In genomic region chr11:60485987-60486386, GRCh38 we compare ENCODE assay signal across 9 cellular contexts. TPM values are rescaled to one million over a fixed set of nuclear protein-coding genes. Genes with fewer than 3 reads are reported as not detected.
DNase-seq lines count a peak whose midpoint lies in the region; ATAC-seq and TF ChIP-seq lines count a peak whose summit lies in the region.
"Had no signal": no experiment of that assay in that cellular context is flagged by ENCODE, and none has a peak within 500 bp of the region (broad histone marks: within the 10 kb centered on the region; RNA-seq: fewer than 3 reads in every experiment).

No MANE protein-coding gene starts in this region.

- intact Hi-C loops in sigmoid colon (cut with DNase I) (no loop called here), aorta (cut with DNase I) (no loop called here)

- H3K36me3 ChIP-seq in lung (ENCODE audit: control insufficient read depth in 2 of 2, insufficient read depth in 2 of 2, low read length in 2 of 2) (no peaks in the 10 kb centered on the region), sigmoid colon (no peaks in the 10 kb centered on the region), aorta (ENCODE audit: control insufficient read depth in 1 of 2, insufficient read depth in 2 of 2, low read length in 1 of 2) (no peaks in the 10 kb centered on the region)

- peak; percentile 67 to 81 for ATAC-seq in activated CD4-positive, CD25-positive, alpha-beta regulatory T cell treated with anti-CD3 and anti-CD28 coated beads, Interleukin-2, amount 50 U/mL, for 24 hours
- peak; percentile 91 for ATAC-seq in GM21576 (IDR thresholded peaks at IDR 0.05; ENCODE audit: unreplicated experiment)
- ATAC-seq in lung (ENCODE audit: insufficient read depth, low FRiP score) = no peak
- no peak for ATAC-seq in aorta (ENCODE audit: low FRiP score)

- no peaks in the 10 kb centered on the region for H3K4me1 ChIP-seq in lung (ENCODE audit: control insufficient read depth in 2 of 2, insufficient read depth in 2 of 2, low read length in 2 of 2)
- no peaks in the 10 kb centered on the region for H3K4me1 ChIP-seq in sigmoid colon
- H3K4me1 ChIP-seq in aorta (ENCODE audit: control insufficient read depth in 1 of 2, insufficient read depth in 2 of 2, low read length in 2 of 2) = no peaks in the 10 kb centered on the region

- TF ChIP-seq CTCF in lung (IDR thresholded peaks at IDR 0.05; ENCODE audit: control extremely low read depth, extremely low read depth) = peak; percentile 2
- TF ChIP-seq CTCF in sigmoid colon (IDR thresholded peaks at IDR 0.05) = no peak

- no peak for DNase-seq in activated CD4-positive, CD25-positive, alpha-beta regulatory T cell (lab: John Stamatoyannopoulos, UW)
- DNase-seq in HPDE6-E6E7 (ENCODE audit: extremely low spot score) (peak; percentile 15), SW480 (ENCODE audit: low spot score) (peak; percentile 55), lung (ENCODE audit: low spot score) (peak; percentile 29), sigmoid colon (no peak), aorta (no peak)

- H3K27ac ChIP-seq in lung (ENCODE audit: low read depth in 1 of 2, low read length in 1 of 2) (no peak overlapping the region), sigmoid colon (no peak overlapping the region), aorta (ENCODE audit: low read depth in 1 of 2, low read length in 2 of 2) (no peak overlapping the region)

- no peaks in the 10 kb centered on the region for H3K27me3 ChIP-seq in lung (ENCODE audit: control insufficient read depth, insufficient read depth)
- no peaks in the 10 kb centered on the region for H3K27me3 ChIP-seq in sigmoid colon
- H3K27me3 ChIP-seq in aorta (ENCODE audit: control insufficient read depth in 1 of 2, insufficient read depth in 2 of 2, low read length in 1 of 2) = no peaks in the 10 kb centered on the region

- no peak for TF ChIP-seq POLR2A in sigmoid colon (IDR thresholded peaks at IDR 0.05)

- WGBS in lung, 2 donors = 69 to 82% methylated on average over 5 of the region's 5 CpGs
- 76 to 78% methylated on average over 5 of the region's 5 CpGs for WGBS in sigmoid colon, 2 donors
- WGBS in aorta, 2 donors = 61 to 67% methylated on average over 5 of the region's 5 CpGs

- no peak for TF ChIP-seq EP300 in sigmoid colon (IDR thresholded peaks at IDR 0.05)

- H3K9me3 ChIP-seq in lung (ENCODE audit: control insufficient read depth in 2 of 2, insufficient read depth in 1 of 2, low read length in 1 of 2) (no peaks in the 10 kb centered on the region), sigmoid colon (no peaks in the 10 kb centered on the region), aorta (ENCODE audit: control insufficient read depth, low read length) (no peaks in the 10 kb centered on the region)

- no peak overlapping the region for H3K4me3 ChIP-seq in lung
- H3K4me3 ChIP-seq in sigmoid colon = no peak overlapping the region
- no peak overlapping the region for H3K4me3 ChIP-seq in aorta (ENCODE audit: low read length in 2 of 2)

RNA-seq across cellular contexts. Expression of gene MS4A12, which starts 6.6 kb away (rescaled TPM):
- total RNA-seq in lung = not detected
- polyA plus RNA-seq in lung = not detected
- total RNA-seq in sigmoid colon = under 1 TPM in 1 of 4 donors, not detected in 3; 0.41 TPM
- polyA plus RNA-seq in sigmoid colon = 100 to 1,000 TPM; 356 to 427 (median 402) TPM
- not detected for total RNA-seq in aorta
- polyA plus RNA-seq in aorta = 10 to 100 TPM in 1 of 2 donors, under 1 TPM in 1; 0.84 to 11.1 TPM
- total RNA-seq: mononuclear cell had no signal

RNA-seq across cellular contexts. Expression of gene MS4A13, which starts 29.2 kb away (rescaled TPM):
- total RNA-seq in lung (not detected), sigmoid colon (not detected), aorta (not detected)
- polyA plus RNA-seq in lung (not detected), sigmoid colon (not detected), aorta (not detected)
- total RNA-seq: mononuclear cell had no signal

RNA-seq across cellular contexts. Expression of gene MS4A1, which starts 30.3 kb away (rescaled TPM):
- 10 to 100 TPM in 1 of 2 donors, under 1 TPM in 1; 0.37 to 16.6 TPM for total RNA-seq in lung
- 1 to 10 TPM in 1 of 2 donors, under 1 TPM in 1; 0.85 to 5.1 TPM for polyA plus RNA-seq in lung
- not detected for total RNA-seq in sigmoid colon
- 100 to 1,000 TPM in 1 of 3 donors, 1 to 10 TPM in 1, under 1 TPM in 1; 0.69 to 109 (median 1.8) TPM for polyA plus RNA-seq in sigmoid colon
- 1 to 10 TPM; 1.1 to 1.2 TPM for total RNA-seq in aorta
- under 1 TPM; 0.13 to 0.38 TPM for polyA plus RNA-seq in aorta

RNA-seq across cellular contexts. Expression of gene MS4A5, which starts 56.6 kb away (rescaled TPM):
- total RNA-seq in lung (not detected), sigmoid colon (not detected), aorta (not detected)
- polyA plus RNA-seq in lung (not detected), sigmoid colon (not detected), aorta (not detected)
- total RNA-seq: mononuclear cell had no signal

Comparison
In these comparisons a context has a peak if more than half of its experiments do, and no peak if none do; other contexts are left out.
1. ATAC-seq: peak in activated CD4-positive, CD25-positive, alpha-beta regulatory T cell treated with anti-CD3 and anti-CD28 coated beads, Interleukin-2, amount 50 U/mL, for 24 hours (2 of 2) and GM21576 (single experiment); none in lung (single experiment) and aorta (single experiment).
2. DNase-seq: peak in HPDE6-E6E7 (single experiment), SW480 (single experiment) and lung (single experiment); none in activated CD4-positive, CD25-positive, alpha-beta regulatory T cell (0 of 4), sigmoid colon (single experiment) and aorta (0 of 2).